In the genomic region with DNA sequence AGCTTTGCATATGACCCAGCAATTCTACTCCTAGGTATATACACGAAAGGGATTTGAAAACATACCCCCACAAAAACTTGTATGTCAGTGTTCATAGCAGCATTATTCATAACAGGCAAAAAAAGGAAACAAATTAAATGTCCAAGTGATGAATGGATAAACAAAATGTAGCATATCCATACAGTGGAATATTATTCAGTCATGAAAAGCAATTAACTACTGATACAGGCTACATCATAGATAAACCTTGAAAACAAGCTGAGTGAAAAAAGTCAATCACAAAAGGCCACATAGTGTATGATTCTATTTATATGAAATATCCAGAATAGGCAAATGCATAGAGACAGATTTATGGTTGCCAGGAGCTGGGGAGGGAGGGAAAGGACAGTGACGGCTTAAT, we compare ENCODE assay signal across 1 cellular context.
TF ChIP-seq lines count a peak whose summit lies in the region.

No MANE protein-coding gene starts in this region.

TF ChIP-seq in HEK293, 187 proteins besides CTCF, POLR2A, EP300 and RAD21:
- TF ChIP-seq ZNF146 (tag by site-specific recombination; IDR thresholded peaks at IDR 0.05): peak; percentile 100
- TF ChIP-seq KLF7 (tag by site-specific recombination; IDR thresholded peaks at IDR 0.05; ENCODE audit: borderline replicate concordance): no peak
- TF ChIP-seq ZNF155 (tag by site-specific recombination; IDR thresholded peaks at IDR 0.05): no peak
- TF ChIP-seq ZNF585B (tag by site-specific recombination; IDR thresholded peaks at IDR 0.05): no peak
